In genomic region chr19:7914598-7915045, GRCh38 we compare ENCODE assay signal across 1 cellular context.
TF ChIP-seq lines count a peak whose summit lies in the region.

TGFBR3L (plus strand) TSS chr19:7914830.

TF ChIP-seq in H1, 55 proteins besides CTCF, POLR2A, EP300 and RAD21:
- no peak for TF ChIP-seq BRCA1 (IDR thresholded peaks at IDR 0.05; ENCODE audit: low read depth, low read length)
